Comparison of ENCODE assay signal across 26 cellular contexts in the genomic region with DNA sequence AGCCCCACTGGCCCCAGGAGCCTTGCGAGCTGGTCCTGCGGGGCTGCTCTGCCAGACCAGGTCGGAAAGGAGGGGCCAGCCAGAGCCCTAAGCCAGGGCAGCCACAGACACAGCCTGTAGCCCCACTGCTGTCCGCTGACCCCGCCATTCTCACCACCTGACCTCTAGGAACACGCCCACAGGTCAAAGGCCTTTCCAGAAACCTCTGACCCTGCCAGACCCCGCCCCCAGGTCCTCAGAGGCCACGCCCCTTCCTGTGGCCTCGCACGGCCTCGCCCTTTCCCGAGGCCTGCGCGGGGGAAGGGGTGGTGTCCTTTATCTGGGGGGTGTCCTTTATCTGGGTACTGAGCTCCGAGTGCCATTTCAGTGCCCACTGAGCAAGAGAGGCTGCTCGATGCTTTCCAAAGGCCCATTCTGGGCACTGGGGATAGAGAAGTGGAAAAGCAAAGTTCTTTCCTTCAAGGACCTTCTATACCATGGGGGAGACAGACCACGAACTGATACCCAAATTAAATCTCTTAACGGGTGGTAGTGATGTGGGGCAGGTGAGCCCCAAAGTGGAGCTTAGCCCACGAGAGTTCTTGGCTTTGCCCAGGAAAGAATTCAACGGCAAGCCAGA. TPM values are rescaled to one million over a fixed set of nuclear protein-coding genes. Genes with fewer than 3 reads are reported as not detected.
DNase-seq lines count a peak whose midpoint lies in the region; ATAC-seq, FAIRE-seq and TF ChIP-seq lines count a peak whose summit lies in the region.
"Had no signal": no experiment of that assay in that cellular context is flagged by ENCODE, and none has a peak within 500 bp of the region (broad histone marks: within the 10 kb centered on the region; RNA-seq: fewer than 3 reads in every experiment).

No MANE protein-coding gene starts in this region.

- POLR2A ChIA-PET in activated CD4-positive, alpha-beta T cell treated with anti-CD3 and anti-CD28 coated beads for 36 hours (lab: Charles Lee), result no interaction called here
- POLR2A ChIA-PET in GM12878 (lab: Charles Lee), result interaction anchor here (0.5 to 0.6 kb wide), 2 partner anchors 8 to 57 kb away, joined by 3 to 8 read pairs; no protein-coding TSS in a partner anchor
- POLR2A ChIA-PET in naive thymus-derived CD8-positive, alpha-beta T cell (lab: Charles Lee), result no interaction called here

- CTCF ChIA-PET in activated CD4-positive, alpha-beta T cell treated with anti-CD3 and anti-CD28 coated beads for 36 hours (lab: Charles Lee), result interaction anchor here (0.6 to 3.7 kb wide), 18 partner anchors 8 to 272 kb away, joined by 3 to 34 read pairs (median 4); partner anchors contain the start of genes IL3 and SLC22A5
- CTCF ChIA-PET in GM12878 (lab: Yijun Ruan, JAX), result interaction anchor here (0.7 to 6.4 kb wide), 31 partner anchors 9 to 592 kb away, joined by 3 to 52 read pairs (median 4); partner anchors contain the start of gene SLC22A5

- no peaks in the 10 kb centered on the region for H3K9me3 ChIP-seq in GM12878 (replicated peaks; ENCODE audit: control insufficient read depth, insufficient read depth, low read length)
- H3K9me3 ChIP-seq in testis, result no peaks in the 10 kb centered on the region
- H3K9me3 ChIP-seq: prostate gland, SJSA1, thoracic aorta had no signal

- no peaks in the 10 kb centered on the region for H3K36me3 ChIP-seq in GM12878 (ENCODE audit: control insufficient read depth in 2 of 2, insufficient read depth in 2 of 2, low read length in 1 of 2)
- no peaks in the 10 kb centered on the region for H3K36me3 ChIP-seq in testis (ENCODE audit: low read depth, missing control alignments)
- no peaks in the 10 kb centered on the region for H3K36me3 ChIP-seq in brain microvascular endothelial cell (replicated peaks)
- H3K36me3 ChIP-seq: prostate gland, SJSA1, thoracic aorta had no signal

- H3K27me3 Mint-ChIP-seq in activated CD4-positive, alpha-beta T cell treated with anti-CD3 and anti-CD28 coated beads, Interleukin-2, amount 10 ng/mL, durations not matched to agents 24 days and 14 days, result no peaks in the 10 kb centered on the region
- H3K27me3 Mint-ChIP-seq in activated CD4-positive, alpha-beta T cell treated with anti-CD3 and anti-CD28 coated beads for 36 hours, result no peaks in the 10 kb centered on the region
- no peaks in the 10 kb centered on the region for H3K27me3 Mint-ChIP-seq in naive thymus-derived CD8-positive, alpha-beta T cell
- H3K27me3 Mint-ChIP-seq: activated CD4-positive, alpha-beta memory T cell treated with anti-CD3 and anti-CD28 coated beads for 36 hours had no signal

- peaks cover 5% of the 10 kb centered on the region for H3K9me3 Mint-ChIP-seq in activated CD4-positive, alpha-beta T cell treated with anti-CD3 and anti-CD28 coated beads, Interleukin-2, amount 10 ng/mL, durations not matched to agents 24 days and 14 days
- peaks cover 4% of the 10 kb centered on the region for H3K9me3 Mint-ChIP-seq in activated CD4-positive, alpha-beta T cell treated with anti-CD3 and anti-CD28 coated beads for 36 hours (ENCODE audit: low read depth)
- peaks cover 0 to 3% (median 0%) of the 10 kb centered on the region in 9 donors for H3K9me3 Mint-ChIP-seq in naive thymus-derived CD8-positive, alpha-beta T cell

- no peak for FAIRE-seq in GM12878 (lab: Jason Lieb, UNC)
- FAIRE-seq: colon, GM12891, HTR-8/SVneo had no signal

- H3K27me3 ChIP-seq in GM12878 (replicated peaks in 1 of 2; ENCODE audit: control insufficient read depth in 2 of 2, insufficient read depth in 2 of 2, low read length in 1 of 2), result no peaks in the 10 kb centered on the region
- no peaks in the 10 kb centered on the region for H3K27me3 ChIP-seq in testis
- H3K27me3 ChIP-seq in brain microvascular endothelial cell (replicated peaks), result no peaks in the 10 kb centered on the region
- H3K27me3 ChIP-seq: SJSA1 had no signal

- no peak overlapping the region for H3K4me3 Mint-ChIP-seq in activated CD4-positive, alpha-beta T cell treated with anti-CD3 and anti-CD28 coated beads, Interleukin-2, amount 10 ng/mL, durations not matched to agents 24 days and 14 days
- no peak overlapping the region for H3K4me3 Mint-ChIP-seq in activated CD4-positive, alpha-beta T cell treated with anti-CD3 and anti-CD28 coated beads for 36 hours
- H3K4me3 Mint-ChIP-seq in naive thymus-derived CD8-positive, alpha-beta T cell, result no peak overlapping the region
- H3K4me3 Mint-ChIP-seq: activated CD4-positive, alpha-beta memory T cell treated with anti-CD3 and anti-CD28 coated beads for 36 hours; T-helper 1 cell treated with Interleukin-12 subunit alpha and Interleukin-12 subunit beta and Interleukin-4 antibody, amounts not matched to agents 30 μg/mL and 1 μg/mL, for 36 hours had no signal

- no peak for TF ChIP-seq POLR2A in GM12878 (IDR thresholded peaks at IDR 0.05; ENCODE audit: low read depth, low read length)
- no peak for TF ChIP-seq POLR2A in testis (IDR thresholded peaks at IDR 0.05)

- intact Hi-C loops in activated CD4-positive, alpha-beta T cell treated with anti-CD3 and anti-CD28 coated beads, Interleukin-2, amount 10 ng/mL, durations not matched to agents 24 days and 14 days (cut with micrococcal nuclease), result no loop called here
- intact Hi-C loops in activated CD4-positive, alpha-beta T cell treated with anti-CD3 and anti-CD28 coated beads for 36 hours (cut with DNase I, micrococcal nuclease), result no loop called here
- intact Hi-C loops in GM12878 (cut with micrococcal nuclease; ENCODE audit: unreplicated experiment) (loop anchor here (5.0 kb wide), 1 partner anchor 206 kb away; no protein-coding TSS in a partner anchor), testis (cut with DNase I; ENCODE audit: low total_unique reads) (no loop called here)

- no peak overlapping the region for H3K27ac ChIP-seq in GM12878 (ENCODE audit: control insufficient read depth, insufficient read depth)
- no peak overlapping the region for H3K27ac ChIP-seq in testis
- no peak overlapping the region for H3K27ac ChIP-seq in brain microvascular endothelial cell
- H3K27ac ChIP-seq: 22Rv1, PC-9, prostate gland, SJSA1, thoracic aorta had no signal

- no peaks in the 10 kb centered on the region for H4K20me1 ChIP-seq in GM12878 (ENCODE audit: control insufficient read depth, insufficient read depth)

- H3K9ac ChIP-seq in GM12878 (ENCODE audit: control insufficient read depth, insufficient read depth, low read length), result no peak overlapping the region

- no peak overlapping the region for H3K4me2 ChIP-seq in GM12878 (ENCODE audit: control insufficient read depth, insufficient read depth)
- H3K4me2 ChIP-seq: PC-9 had no signal

- H3K4me3 ChIP-seq in GM12878 (no peak overlapping the region), testis (peak overlapping the region; percentile 25 to 45), brain microvascular endothelial cell (ENCODE audit: low read depth, low read length) (no peak overlapping the region)
- H3K4me3 ChIP-seq: PC-9, prostate gland, SJSA1 had no signal

- RAD21 ChIA-PET in GM12878 (lab: Charles Lee; ENCODE audit: unreplicated experiment), result interaction anchor here (0.9 to 3.1 kb wide), 7 partner anchors 9 to 320 kb away, joined by 3 to 15 read pairs (median 10); partner anchors contain the start of genes SLC22A4 and SLC22A5

- no peak overlapping the region for H2AFZ ChIP-seq in GM12878 (ENCODE audit: control insufficient read depth, low read depth, low read length)
- H2AFZ ChIP-seq: PC-9 had no signal

- TF ChIP-seq RAD21 in GM12878 (IDR thresholded peaks at IDR 0.05; ENCODE audit: insufficient read depth, low read depth, low read length), result no peak

- H3K79me2 ChIP-seq in GM12878 (ENCODE audit: control insufficient read depth, insufficient read depth, low read length), result no peaks in the 10 kb centered on the region

- in situ Hi-C loops in GM12878 (cut with MboI), result no loop called here
- in situ Hi-C loops in brain microvascular endothelial cell (cut with HindIII; ENCODE audit: low pct_ligation_motif_present, low sequenced_read_pairs), result no loop called here

- DNase-seq in activated CD4-positive, alpha-beta T cell treated with anti-CD3 and anti-CD28 coated beads, Interleukin-2, amount 10 ng/mL, durations not matched to agents 24 days and 14 days, result peak; percentile 55
- DNase-seq in activated CD4-positive, alpha-beta T cell treated with anti-CD3 and anti-CD28 coated beads for 36 hours, result no peak
- DNase-seq in GM12878 (ENCODE audit: low read depth, low spot score) (no peak), left lobe of liver (ENCODE audit: low spot score) (peak; percentile 79), testis (peak; percentile 69), A172 (ENCODE audit: low spot score) (no peak), brain microvascular endothelial cell (no peak)
- DNase-seq in naive thymus-derived CD8-positive, alpha-beta T cell, result no peak
- DNase-seq: activated CD4-positive, alpha-beta memory T cell treated with anti-CD3 and anti-CD28 coated beads for 36 hours; activated gamma-delta T cell treated with Interleukin-2 at 50 U/mL for 16 hours; activated T-cell treated with anti-CD3 and anti-CD28 coated beads for 4 hours; DMS53; glutamatergic neuron; NCI-H1105; NCI-H2081; PC-9; stimulated activated CD4-positive, alpha-beta T cell treated with anti-CD3 and anti-CD28 coated beads, Interleukin-2, amount 100 ng/mL, for 48 hours; stimulated activated naive CD4-positive, alpha-beta T cell had no signal

- H3K27ac Mint-ChIP-seq in activated CD4-positive, alpha-beta T cell treated with anti-CD3 and anti-CD28 coated beads, Interleukin-2, amount 10 ng/mL, durations not matched to agents 24 days and 14 days, result no peak overlapping the region
- no peak overlapping the region for H3K27ac Mint-ChIP-seq in activated CD4-positive, alpha-beta T cell treated with anti-CD3 and anti-CD28 coated beads for 36 hours
- H3K27ac Mint-ChIP-seq in naive thymus-derived CD8-positive, alpha-beta T cell, result no peak overlapping the region

- ATAC-seq in activated CD4-positive, alpha-beta T cell treated with anti-CD3 and anti-CD28 coated beads for 36 hours, result no peak
- ATAC-seq in GM12878, result no peak
- ATAC-seq in left lobe of liver, result peak; percentile 92
- ATAC-seq in naive thymus-derived CD8-positive, alpha-beta T cell, result no peak

- TF ChIP-seq EP300 in GM12878 (IDR thresholded peaks at IDR 0.05; ENCODE audit: borderline replicate concordance in 1 of 2, control insufficient read depth in 1 of 2, low read depth in 2 of 2, low read length in 2 of 2), result no peak

- WGBS in GM12878 (ENCODE audit: insufficient coverage, insufficient replicate concordance, low lambda C conversion rate, missing lambda C conversion rate), result 61% methylated on average over 20 of the region's 20 CpGs
- 47 to 54% methylated on average over 17 to 20 of the region's 20 CpGs for whole genome bisulfite sequencing in testis, 2 donors

- no TSS peak for BruUV-seq in GM12878 (replicated peaks; lab: Mats Ljungman, UMichigan)

- SMC1A ChIA-PET in GM12878 (lab: Charles Lee; ENCODE audit: uncharacterized antibody, unreplicated experiment), result interaction anchor here (0.6 to 2.7 kb wide), 12 partner anchors 9 to 300 kb away, joined by 3 to 16 read pairs (median 4); no protein-coding TSS in a partner anchor

- H3K4me1 ChIP-seq in GM12878 (ENCODE audit: control insufficient read depth, insufficient read depth, low read length) (peaks cover 11% of the 10 kb centered on the region), testis (no peaks in the 10 kb centered on the region)
- H3K4me1 ChIP-seq: prostate gland had no signal

- TF ChIP-seq CTCF in GM12878 (IDR thresholded peaks at IDR 0.05 in 2 of 3, conservative IDR thresholded peaks at IDR 0.05 in 1 of 3; ENCODE audit: control insufficient read depth in 2 of 3, extremely low read depth in 1 of 3, insufficient read depth in 1 of 3, low read depth in 3 of 3, low read length in 3 of 3) (no peak), testis (IDR thresholded peaks at IDR 0.05) (no peak), brain microvascular endothelial cell (IDR thresholded peaks at IDR 0.05; ENCODE audit: low read depth, low read length, missing control alignments) (no peak)

- peaks cover 37% of the 10 kb centered on the region for H3K4me1 Mint-ChIP-seq in activated CD4-positive, alpha-beta T cell treated with anti-CD3 and anti-CD28 coated beads, Interleukin-2, amount 10 ng/mL, durations not matched to agents 24 days and 14 days
- peaks cover 36% of the 10 kb centered on the region for H3K4me1 Mint-ChIP-seq in activated CD4-positive, alpha-beta T cell treated with anti-CD3 and anti-CD28 coated beads for 36 hours
- peaks cover 7 to 19% (median 17%) of the 10 kb centered on the region in 4 donors for H3K4me1 Mint-ChIP-seq in naive thymus-derived CD8-positive, alpha-beta T cell

- peaks cover 13% of the 10 kb centered on the region for H3K36me3 Mint-ChIP-seq in activated CD4-positive, alpha-beta T cell treated with anti-CD3 and anti-CD28 coated beads, Interleukin-2, amount 10 ng/mL, durations not matched to agents 24 days and 14 days (ENCODE audit: low read depth)
- no peaks in the 10 kb centered on the region for H3K36me3 Mint-ChIP-seq in activated CD4-positive, alpha-beta T cell treated with anti-CD3 and anti-CD28 coated beads for 36 hours (ENCODE audit: low read depth)
- no peaks in the 10 kb centered on the region for H3K36me3 Mint-ChIP-seq in naive thymus-derived CD8-positive, alpha-beta T cell
- H3K36me3 Mint-ChIP-seq: activated CD4-positive, alpha-beta memory T cell treated with anti-CD3 and anti-CD28 coated beads for 36 hours had no signal

RNA-seq across cellular contexts. Expression of gene P4HA2, which starts 46.5 kb away (rescaled TPM):
- 45.5 and 49.5 TPM in 2 replicates for total RNA-seq in activated CD4-positive, alpha-beta T cell treated with anti-CD3 and anti-CD28 coated beads, Interleukin-2, amount 10 ng/mL, durations not matched to agents 24 days and 14 days
- 1 to 10 TPM; 6.1 to 8.9 TPM for total RNA-seq in activated CD4-positive, alpha-beta T cell treated with anti-CD3 and anti-CD28 coated beads for 36 hours
- total RNA-seq in GM12878 (2013; cell fraction: nucleolus; rRNA removed), result 72.1 and 75.2 TPM in 2 replicates
- total RNA-seq in GM12878 (2014; rRNA removed) (6.9 and 7.7 TPM in 2 replicates), GM12878 (2014; rRNA removed; fragmentation: Illumina TruSeq; extraction: Trizol) (5.4 and 6.2 TPM in 2 replicates), GM12878 (2021) (7.3 and 7.9 TPM in 2 replicates), left lobe of liver (13.8 TPM), testis (10 to 100 TPM; 20.4 to 22.8 TPM)
- polyA plus RNA-seq in GM12878 (2011; ENCODE audit: low read depth), result 12.8 TPM
- polyA plus RNA-seq in GM12878 (2011; rRNA removed) (7.2 and 7.6 TPM in 2 replicates), GM12878 (2014; fragmentation: Illumina TruSeq; extraction: Trizol) (4.9 and 6.0 TPM in 2 replicates), GM12878 (2014; fragmentation: Nextera tagmentation; extraction: Ambion mirVana) (10 to 100 TPM in 1 of 2 experiments, 1 to 10 TPM in 1; 9.1 to 10.6 TPM), GM12878 (2014; rRNA removed) (4.7 and 5.7 TPM in 2 replicates), GM12878 (2016; fragmentation: Nextera tagmentation; extraction: Ambion mirVana) (10 to 100 TPM in 1 of 2 experiments, 1 to 10 TPM in 1; 7.4 to 10.9 TPM), testis (ENCODE audit: insufficient read depth, low read depth, low replicate concordance) (25.4 TPM)
- 7.4 and 8.9 TPM in 2 replicates for polyA plus RNA-seq in GM12878 (2011; cell fraction: cytosol; rRNA removed)
- polyA plus RNA-seq in GM12878 (2011; cell fraction: nucleus; rRNA removed), result 7.2 and 16.1 TPM in 2 replicates
- polyA plus RNA-seq in GM12878 (2012), result 11.7 and 12.9 TPM in 2 replicates
- polyA minus RNA-seq in GM12878 (2011; rRNA and poly(A)+ RNA removed), result 9.7 and 11.3 TPM in 2 replicates
- 2.1 and 2.3 TPM in 2 replicates for polyA minus RNA-seq in GM12878 (2011; cell fraction: cytosol; rRNA and poly(A)+ RNA removed)
- polyA minus RNA-seq in GM12878 (2011; cell fraction: nucleus; rRNA and poly(A)+ RNA removed), result 2.5 and 4.0 TPM in 2 replicates
- 58.7 and 71.7 TPM in 2 replicates for total RNA-seq in A172 (2014; rRNA removed; shearing (Covaris generic))
- total RNA-seq in naive thymus-derived CD8-positive, alpha-beta T cell, result not detected
- polyA plus RNA-seq in naive thymus-derived CD8-positive, alpha-beta T cell, result 1 to 10 TPM in 1 of 3 donors, not detected in 2; 1.2 TPM

Comparison
In these comparisons a context has a peak if more than half of its experiments do, and no peak if none do; other contexts are left out.
1. DNase-seq: peak in activated CD4-positive, alpha-beta T cell treated with anti-CD3 and anti-CD28 coated beads, Interleukin-2, amount 10 ng/mL, durations not matched to agents 24 days and 14 days (single experiment), left lobe of liver (single experiment) and testis (single experiment); none in activated CD4-positive, alpha-beta T cell treated with anti-CD3 and anti-CD28 coated beads for 36 hours (single experiment), GM12878 (single experiment), A172 (single experiment), brain microvascular endothelial cell (single experiment) and naive thymus-derived CD8-positive, alpha-beta T cell (0 of 10).
2. H3K4me3 ChIP-seq: peak in testis (2 of 2); none in GM12878 (single experiment) and brain microvascular endothelial cell (single experiment).
3. RNA of gene P4HA2, which starts 46.5 kb away (total RNA-seq): 58.7 to 71.7 TPM in A172, 45.5 to 49.5 TPM in activated CD4-positive, alpha-beta T cell treated with anti-CD3 and anti-CD28 coated beads, Interleukin-2, amount 10 ng/mL, durations not matched to agents 24 days and 14 days, 20.4 to 22.8 TPM in testis, 13.8 TPM in left lobe of liver (single experiment), 6.1 to 8.9 TPM in activated CD4-positive, alpha-beta T cell treated with anti-CD3 and anti-CD28 coated beads for 36 hours and 5.4 to 75.2 TPM in GM12878; not detected in naive thymus-derived CD8-positive, alpha-beta T cell; every median in the first group is over 4 times any median in the second.